19 cellular contexts compared by ENCODE assay signal in genomic region chr4:97911236-97911906, GRCh38.
A peak's percentile ranks its signal among the peaks of the same experiment; 100 is the strongest.
DNase-seq lines count a peak whose midpoint lies in the region; ATAC-seq lines count a peak whose summit lies in the region.
"Had no signal": no experiment of that assay in that cellular context is flagged by ENCODE, and none has a peak within 500 bp of the region (broad histone marks: within the 10 kb centered on the region; RNA-seq: fewer than 3 reads in every experiment).

No MANE protein-coding gene starts in this region.

- H3K9me3 ChIP-seq in CD8-positive, alpha-beta memory T cell (ENCODE audit: low read length): no peaks in the 10 kb centered on the region
- H3K9me3 ChIP-seq: ascending aorta, sigmoid colon had no signal

- H3K36me3 Mint-ChIP-seq in CD8-positive, alpha-beta memory T cell: no peaks in the 10 kb centered on the region
- no peaks in the 10 kb centered on the region for H3K36me3 Mint-ChIP-seq in activated CD8-positive, alpha-beta memory T cell treated with anti-CD3 and anti-CD28 coated beads, Interleukin-2, amount 10 ng/mL, durations not matched to agents 7 days and 5 days

- H3K4me3 Mint-ChIP-seq in CD8-positive, alpha-beta memory T cell: no peak overlapping the region
- no peak overlapping the region for H3K4me3 Mint-ChIP-seq in activated CD8-positive, alpha-beta memory T cell treated with anti-CD3 and anti-CD28 coated beads, Interleukin-2, amount 10 ng/mL, durations not matched to agents 7 days and 5 days
- H3K4me3 Mint-ChIP-seq: activated CD4-positive, alpha-beta T cell treated with anti-CD3 and anti-CD28 coated beads, Interleukin-2, amount 10 ng/mL, durations not matched to agents 7 days and 5 days had no signal

- no peak overlapping the region for H3K27ac Mint-ChIP-seq in CD8-positive, alpha-beta memory T cell
- H3K27ac Mint-ChIP-seq in activated CD8-positive, alpha-beta memory T cell treated with anti-CD3 and anti-CD28 coated beads, Interleukin-2, amount 10 ng/mL, durations not matched to agents 7 days and 5 days: no peak overlapping the region
- H3K27ac Mint-ChIP-seq: activated CD4-positive, alpha-beta T cell treated with anti-CD3 and anti-CD28 coated beads, Interleukin-2, amount 10 ng/mL, durations not matched to agents 7 days and 5 days had no signal

- no peak for ATAC-seq in GM18502 (IDR thresholded peaks at IDR 0.05; ENCODE audit: poor library complexity, unreplicated experiment)
- ATAC-seq in activated CD8-positive, alpha-beta memory T cell treated with anti-CD3 and anti-CD28 coated beads, Interleukin-2, amount 10 ng/mL, durations not matched to agents 7 days and 5 days: no peak
- ATAC-seq: heart right ventricle had no signal

- H3K4me1 Mint-ChIP-seq in CD8-positive, alpha-beta memory T cell: no peaks in the 10 kb centered on the region
- no peaks in the 10 kb centered on the region for H3K4me1 Mint-ChIP-seq in activated CD8-positive, alpha-beta memory T cell treated with anti-CD3 and anti-CD28 coated beads, Interleukin-2, amount 10 ng/mL, durations not matched to agents 7 days and 5 days
- H3K4me1 Mint-ChIP-seq: activated CD4-positive, alpha-beta T cell treated with anti-CD3 and anti-CD28 coated beads, Interleukin-2, amount 10 ng/mL, durations not matched to agents 7 days and 5 days had no signal

- CTCF ChIA-PET in CD8-positive, alpha-beta memory T cell (lab: Charles Lee): no interaction called here
- CTCF ChIA-PET in activated CD8-positive, alpha-beta memory T cell treated with anti-CD3 and anti-CD28 coated beads, Interleukin-2, amount 10 ng/mL, durations not matched to agents 7 days and 5 days (lab: Charles Lee): no interaction called here

- peaks cover 0 to 5% (median 3%) of the 10 kb centered on the region in 5 donors for H3K9me3 Mint-ChIP-seq in CD8-positive, alpha-beta memory T cell
- no peaks in the 10 kb centered on the region for H3K9me3 Mint-ChIP-seq in activated CD8-positive, alpha-beta memory T cell treated with anti-CD3 and anti-CD28 coated beads, Interleukin-2, amount 10 ng/mL, durations not matched to agents 7 days and 5 days (ENCODE audit: low read depth)

- POLR2A ChIA-PET in CD8-positive, alpha-beta memory T cell (lab: Charles Lee): no interaction called here

- H3K4me3 ChIP-seq in CD8-positive, alpha-beta memory T cell (ENCODE audit: low read length): no peak overlapping the region
- H3K4me3 ChIP-seq: ascending aorta, heart right ventricle, sigmoid colon, stomach had no signal

- no peak overlapping the region for H3K27ac ChIP-seq in CD8-positive, alpha-beta memory T cell (ENCODE audit: low read depth, low read length)
- H3K27ac ChIP-seq: ascending aorta, heart right ventricle, sigmoid colon, stomach had no signal

- no peaks in the 10 kb centered on the region for H3K36me3 ChIP-seq in CD8-positive, alpha-beta memory T cell (ENCODE audit: insufficient read depth, low read length)
- H3K36me3 ChIP-seq: ascending aorta, heart right ventricle, sigmoid colon, stomach had no signal

- DNase-seq in ELF-1 (ENCODE audit: low read depth, low spot score) (peak; percentile 44), SK-N-DZ (ENCODE audit: low spot score) (peak; percentile 29), iPS-NIHi11 (ENCODE audit: low spot score) (peak; percentile 9), renal cortical epithelial cell (ENCODE audit: low read depth) (peak; percentile 70)
- no peak for DNase-seq in CD8-positive, alpha-beta memory T cell
- DNase-seq in activated CD8-positive, alpha-beta memory T cell treated with anti-CD3 and anti-CD28 coated beads, Interleukin-2, amount 10 ng/mL, durations not matched to agents 7 days and 5 days: no peak
- DNase-seq: activated CD4-positive, alpha-beta T cell treated with anti-CD3 and anti-CD28 coated beads, Interleukin-2, amount 10 ng/mL, durations not matched to agents 7 days and 5 days; activated naive CD4-positive, alpha-beta T cell treated with Interleukin-2 at 50 U/mL for 16 hours; cerebellar nuclear complex; COR-L47; effector memory CD4-positive, alpha-beta T cell; GDM1; heart right ventricle; NCI-H1417 treated with DMSO at 0.1 percent for 48 hours; occipital lobe; sigmoid colon had no signal

- no peaks in the 10 kb centered on the region for H3K27me3 ChIP-seq in CD8-positive, alpha-beta memory T cell (ENCODE audit: insufficient read depth, low read length, poor library complexity, severe bottlenecking)
- H3K27me3 ChIP-seq: ascending aorta, heart right ventricle, sigmoid colon, stomach had no signal

- H3K4me1 ChIP-seq in CD8-positive, alpha-beta memory T cell (ENCODE audit: insufficient read depth, low read length): no peaks in the 10 kb centered on the region
- H3K4me1 ChIP-seq: ascending aorta, heart right ventricle, sigmoid colon, stomach had no signal

- H3K27me3 Mint-ChIP-seq in CD8-positive, alpha-beta memory T cell: no peaks in the 10 kb centered on the region
- H3K27me3 Mint-ChIP-seq in activated CD8-positive, alpha-beta memory T cell treated with anti-CD3 and anti-CD28 coated beads, Interleukin-2, amount 10 ng/mL, durations not matched to agents 7 days and 5 days: no peaks in the 10 kb centered on the region
- H3K27me3 Mint-ChIP-seq: activated CD4-positive, alpha-beta T cell treated with anti-CD3 and anti-CD28 coated beads, Interleukin-2, amount 10 ng/mL, durations not matched to agents 7 days and 5 days had no signal

Comparison
In these comparisons a context has a peak if more than half of its experiments do, and no peak if none do; other contexts are left out.
1. DNase-seq: peak in ELF-1 (single experiment), SK-N-DZ (single experiment), iPS-NIHi11 (single experiment) and renal cortical epithelial cell (single experiment); none in CD8-positive, alpha-beta memory T cell (0 of 5) and activated CD8-positive, alpha-beta memory T cell treated with anti-CD3 and anti-CD28 coated beads, Interleukin-2, amount 10 ng/mL, durations not matched to agents 7 days and 5 days (single experiment).